In genomic region chr12:32062841-32063240, GRCh38 we compare ENCODE assay signal across 25 cellular contexts.
DNase-seq lines count a peak whose midpoint lies in the region; ATAC-seq, FAIRE-seq and TF ChIP-seq lines count a peak whose summit lies in the region.
"Had no signal": no experiment of that assay in that cellular context is flagged by ENCODE, and none has a peak within 500 bp of the region (broad histone marks: within the 10 kb centered on the region; RNA-seq: fewer than 3 reads in every experiment).

No MANE protein-coding gene starts in this region.

- no peak overlapping the region for H3K4me3 ChIP-seq in choroid plexus epithelial cell (ENCODE audit: low read depth, low read length)
- H3K4me3 ChIP-seq: GM23248, lung, PC-9, SJCRH30, suprapubic skin had no signal

- no peak for TF ChIP-seq CTCF in choroid plexus epithelial cell (conservative IDR thresholded peaks at IDR 0.05; ENCODE audit: low read depth, low read length)

- no peaks in the 10 kb centered on the region for H3K27me3 Mint-ChIP-seq in stimulated activated memory B cell treated with anti-CD40 and anti-IgM and Interleukin-4, amounts not matched to agents 10 μg/mL and 1 μg/mL and 100 μg/mL, for 72 hours
- H3K27me3 Mint-ChIP-seq: central memory CD8-positive, alpha-beta T cell had no signal

- DNase-seq in SIG-M5 treated with dmso at 0.1 percent for 504 hours (lab: John Stamatoyannopoulos, UW; ENCODE audit: unreplicated experiment) = peak; percentile 9
- no peak for DNase-seq in SIG-M5 (lab: John Stamatoyannopoulos, UW)
- DNase-seq in NAMALWA (ENCODE audit: low spot score) = peak; percentile 40
- peak; percentile 11 for DNase-seq in choroid plexus epithelial cell (ENCODE audit: low read depth)
- DNase-seq in stimulated activated CD4-positive, alpha-beta T cell treated with anti-CD3 and anti-CD28 coated beads, Interleukin-12 subunit alpha, Interleukin-12 subunit beta, amount 100 ng/mL, for 4 hours = no peak
- no peak for DNase-seq in H54 (ENCODE audit: insufficient read length, low spot score)
- DNase-seq: activated naive CD4-positive, alpha-beta T cell treated with anti-CD3 and anti-CD28 coated beads, Interleukin-2, amount 10 ng/mL, durations not matched to agents 7 days and 5 days; activated T-cell treated with anti-CD3 and anti-CD28 coated beads, Interleukin-2, amount 50 U/mL, for 48 hours; aorta; Caco-2; foreskin melanocyte; GM23248; hypothalamus; NCI-H1436 treated with DMSO at 0.1 percent for 48 hours; NCI-H526 treated with DMSO at 0.1 percent for 48 hours; occipital lobe; PC-9; SJCRH30 had no signal

- H3K36me3 Mint-ChIP-seq in stimulated activated memory B cell treated with anti-CD40 and anti-IgM and Interleukin-4, amounts not matched to agents 10 μg/mL and 1 μg/mL and 100 μg/mL, for 72 hours = no peaks in the 10 kb centered on the region
- H3K36me3 Mint-ChIP-seq: activated naive CD4-positive, alpha-beta T cell treated with anti-CD3 and anti-CD28 coated beads, Interleukin-2, amount 10 ng/mL, durations not matched to agents 7 days and 5 days had no signal

- H3K4me3 Mint-ChIP-seq in stimulated activated memory B cell treated with anti-CD40 and anti-IgM and Interleukin-4, amounts not matched to agents 10 μg/mL and 1 μg/mL and 100 μg/mL, for 72 hours = no peak overlapping the region
- H3K4me3 Mint-ChIP-seq: activated naive CD4-positive, alpha-beta T cell treated with anti-CD3 and anti-CD28 coated beads, Interleukin-2, amount 10 ng/mL, durations not matched to agents 7 days and 5 days; central memory CD8-positive, alpha-beta T cell; T-helper 2 cell treated with Interferon-gamma antibody and Interleukin-4, amounts not matched to agents 5 μg/mL and 100 μg/mL, for 36 hours had no signal

- no peak for ATAC-seq in stimulated activated memory B cell treated with anti-CD40 and anti-IgM and Interleukin-4, amounts not matched to agents 10 μg/mL and 1 μg/mL and 100 μg/mL, for 72 hours
- no peak for ATAC-seq in HG02973 (IDR thresholded peaks at IDR 0.05; ENCODE audit: unreplicated experiment)

- peak overlapping the region; percentile 84 for H3K27ac Mint-ChIP-seq in stimulated activated memory B cell treated with anti-CD40 and anti-IgM and Interleukin-4, amounts not matched to agents 10 μg/mL and 1 μg/mL and 100 μg/mL, for 72 hours
- H3K27ac Mint-ChIP-seq: activated naive CD4-positive, alpha-beta T cell treated with anti-CD3 and anti-CD28 coated beads, Interleukin-2, amount 10 ng/mL, durations not matched to agents 7 days and 5 days; T-helper 2 cell treated with Interferon-gamma antibody and Interleukin-4, amounts not matched to agents 5 μg/mL and 100 μg/mL, for 36 hours had no signal

- H3K9me3 Mint-ChIP-seq in stimulated activated memory B cell treated with anti-CD40 and anti-IgM and Interleukin-4, amounts not matched to agents 10 μg/mL and 1 μg/mL and 100 μg/mL, for 72 hours = no peaks in the 10 kb centered on the region
- H3K9me3 Mint-ChIP-seq: activated naive CD4-positive, alpha-beta T cell treated with anti-CD3 and anti-CD28 coated beads, Interleukin-2, amount 10 ng/mL, durations not matched to agents 7 days and 5 days; central memory CD8-positive, alpha-beta T cell; T-helper 2 cell treated with Interferon-gamma antibody and Interleukin-4, amounts not matched to agents 5 μg/mL and 100 μg/mL, for 36 hours had no signal

- no peak for TF ChIP-seq POLR2A in H54 (IDR thresholded peaks at IDR 0.05; ENCODE audit: low read depth, low read length)

- H3K4me1 Mint-ChIP-seq in stimulated activated memory B cell treated with anti-CD40 and anti-IgM and Interleukin-4, amounts not matched to agents 10 μg/mL and 1 μg/mL and 100 μg/mL, for 72 hours = peaks cover 13% of the 10 kb centered on the region
- H3K4me1 Mint-ChIP-seq: central memory CD8-positive, alpha-beta T cell had no signal

- no peak for FAIRE-seq in H54 (lab: Jason Lieb, UNC)
- FAIRE-seq: islet of Langerhans had no signal

Comparison
In these comparisons a context has a peak if more than half of its experiments do, and no peak if none do; other contexts are left out.
1. DNase-seq: peak in SIG-M5 treated with dmso at 0.1 percent for 504 hours (single experiment), NAMALWA (single experiment) and choroid plexus epithelial cell (single experiment); none in SIG-M5 (single experiment), stimulated activated CD4-positive, alpha-beta T cell treated with anti-CD3 and anti-CD28 coated beads, Interleukin-12 subunit alpha, Interleukin-12 subunit beta, amount 100 ng/mL, for 4 hours (single experiment) and H54 (single experiment).